22 cellular contexts compared by ENCODE assay signal in genomic region chr3:18580268-18580667, GRCh38.
DNase-seq lines count a peak whose midpoint lies in the region; ATAC-seq and TF ChIP-seq lines count a peak whose summit lies in the region.
"Had no signal": no experiment of that assay in that cellular context is flagged by ENCODE, and none has a peak within 500 bp of the region (broad histone marks: within the 10 kb centered on the region; RNA-seq: fewer than 3 reads in every experiment).

No MANE protein-coding gene starts in this region.

- POLR2A ChIA-PET in HEK293 (lab: Yijun Ruan, JAX), result no interaction called here

- no peak overlapping the region for H3K27ac ChIP-seq in HEK293 (ENCODE audit: extremely low read depth, low read depth, low read length)
- H3K27ac ChIP-seq: brain microvascular endothelial cell, Peyer's patch, prostate gland, VCaP had no signal

- no peak overlapping the region for H3K4me3 ChIP-seq in HEK293 (ENCODE audit: low read depth, low read length)
- no peak overlapping the region for H3K4me3 ChIP-seq in epithelial cell of esophagus (ENCODE audit: low read length)
- H3K4me3 ChIP-seq: Peyer's patch, prostate gland had no signal

- no peaks in the 10 kb centered on the region for H3K9me3 ChIP-seq in HEK293 (ENCODE audit: control insufficient read depth, insufficient read depth, low read depth, low read length)
- H3K9me3 ChIP-seq: Peyer's patch, prostate gland had no signal

- ATAC-seq in GM21737 (IDR thresholded peaks at IDR 0.05; ENCODE audit: unreplicated experiment), result no peak
- ATAC-seq: activated naive CD4-positive, alpha-beta T cell treated with anti-CD3 and anti-CD28 coated beads, Interleukin-2, amount 50 U/mL, for 72 hours; natural killer cell treated with Interleukin-12 subunit alpha and Interleukin-12 subunit beta and Interleukin-15 and Interleukin-18, amount 100 ng/mL, for 72 hours; T-cell had no signal

- no peaks in the 10 kb centered on the region for H3K4me1 ChIP-seq in HEK293 (ENCODE audit: control insufficient read depth, insufficient read depth, low read length)
- H3K4me1 ChIP-seq: prostate gland had no signal

- no peaks in the 10 kb centered on the region for H3K36me3 ChIP-seq in HEK293 (ENCODE audit: control insufficient read depth in 2 of 2, insufficient read depth in 1 of 2, low read length in 2 of 2)
- H3K36me3 ChIP-seq: brain microvascular endothelial cell, Peyer's patch, prostate gland had no signal

- DNase-seq in DMS53 (lab: John Stamatoyannopoulos, UW) (peak; percentile 65), DMS53 treated with DMSO at 0.1 percent for 48 hours (lab: John Stamatoyannopoulos, UW; ENCODE audit: unreplicated experiment) (no peak), NCI-H510A treated with DMSO at 0.1 percent for 48 hours (lab: John Stamatoyannopoulos, UW) (peak; percentile 82), epithelial cell of esophagus (ENCODE audit: low read depth) (peak; percentile 23), HuH-7.5 (ENCODE audit: low spot score) (no peak)
- no peak for DNase-seq in stimulated activated CD4-positive, alpha-beta T cell treated with anti-CD3 and anti-CD28 coated beads, Interleukin-4, amount 100 ng/mL, for 1 hour
- DNase-seq: 8988T; activated CD4-positive, alpha-beta T cell treated with anti-CD3 and anti-CD28 coated beads, Interleukin-2, amount 50 U/mL, for 48 hours; activated T-cell treated with anti-CD3 and anti-CD28 coated beads, Interleukin-2, amount 50 U/mL, for 24 hours; brain microvascular endothelial cell; Karpas-422; NCI-H446; stimulated activated naive CD4-positive, alpha-beta T cell treated with Interleukin-2 at 50 U/mL for 16 hours; trophoblast cell had no signal

- CTCF ChIA-PET in HEK293 (lab: Yijun Ruan, JAX), result no interaction called here

- TF ChIP-seq CTCF in HEK293 (tag by site-specific recombination; IDR thresholded peaks at IDR 0.05) (no peak), epithelial cell of esophagus (IDR thresholded peaks at IDR 0.05; ENCODE audit: insufficient read depth, low read depth, low read length, missing control alignments) (no peak)

TF ChIP-seq in HEK293, 187 proteins besides CTCF, POLR2A, EP300 and RAD21:
- TF ChIP-seq ZNF830 (tag by site-specific recombination; IDR thresholded peaks at IDR 0.05; ENCODE audit: low read depth), result 0 out of 2 replicates have a peak, but pooled peaks have one; percentile 8
- no peak for TF ChIP-seq ZNF155 (tag by site-specific recombination; IDR thresholded peaks at IDR 0.05)
- TF ChIP-seq ZNF350 (tag by site-specific recombination; IDR thresholded peaks at IDR 0.05), result 0 out of 2 replicates have a peak, but pooled peaks have one; percentile 44
- 0 out of 2 replicates have a peak, but pooled peaks have one; percentile 38 for TF ChIP-seq ZNF549 (tag by site-specific recombination; IDR thresholded peaks at IDR 0.05)

Comparison
In these comparisons a context has a peak if more than half of its experiments do, and no peak if none do; other contexts are left out.
1. DNase-seq: peak in DMS53 (single experiment), NCI-H510A treated with DMSO at 0.1 percent for 48 hours (single experiment) and epithelial cell of esophagus (single experiment); none in DMS53 treated with DMSO at 0.1 percent for 48 hours (single experiment), HuH-7.5 (single experiment) and stimulated activated CD4-positive, alpha-beta T cell treated with anti-CD3 and anti-CD28 coated beads, Interleukin-4, amount 100 ng/mL, for 1 hour (single experiment).